ENCODE assay signal across 12 cellular contexts in genomic region chr1:1846386-1846918, GRCh38. TPM values are rescaled to one million over a fixed set of nuclear protein-coding genes. Genes with fewer than 3 reads are reported as not detected.
DNase-seq lines count a peak whose midpoint lies in the region; ATAC-seq and TF ChIP-seq lines count a peak whose summit lies in the region.
"Had no signal": no experiment of that assay in that cellular context is flagged by ENCODE, and none has a peak within 500 bp of the region (broad histone marks: within the 10 kb centered on the region; RNA-seq: fewer than 3 reads in every experiment).

No MANE protein-coding gene starts in this region.

- WGBS in gastroesophageal sphincter (ENCODE audit: low coverage in 1 of 2), 2 donors, result 93 to 95% methylated on average over 3 to 4 of the region's 5 CpGs

- no peak overlapping the region for H3K4me3 Mint-ChIP-seq in CD8-positive, alpha-beta T cell
- no peak overlapping the region for H3K4me3 Mint-ChIP-seq in stimulated activated effector memory CD8-positive, alpha-beta T cell treated with anti-CD3 and anti-CD28 coated beads, Interleukin-12 subunit alpha, Interleukin-12 subunit beta, amount 100 ng/mL, for 72 hours
- no peak overlapping the region for H3K4me3 Mint-ChIP-seq in activated naive CD4-positive, alpha-beta T cell treated with anti-CD3 and anti-CD28 coated beads, Interleukin-2, amount 10 ng/mL, durations not matched to agents 7 days and 5 days

- ATAC-seq in CD8-positive, alpha-beta T cell, result no peak
- ATAC-seq in stimulated activated effector memory CD8-positive, alpha-beta T cell treated with anti-CD3 and anti-CD28 coated beads, Interleukin-12 subunit alpha, Interleukin-12 subunit beta, amount 100 ng/mL, for 72 hours, result no peak
- no peak for ATAC-seq in gastroesophageal sphincter

- H3K27ac ChIP-seq in CD8-positive, alpha-beta T cell (ENCODE audit: low read depth, low read length), result no peak overlapping the region
- H3K27ac ChIP-seq in OCI-LY7 (ENCODE audit: low read depth, low read length, poor library complexity, severe bottlenecking) (peak overlapping the region; percentile 71), layer of hippocampus (ENCODE audit: low read depth, low read length) (peak overlapping the region; percentile 63), gastroesophageal sphincter (peak overlapping the region in 2 of 4 donors; percentile 31 to 65)
- H3K27ac ChIP-seq: epithelial cell of prostate had no signal

- H3K4me1 Mint-ChIP-seq in CD8-positive, alpha-beta T cell (ENCODE audit: low read depth), result peaks cover 70% of the 10 kb centered on the region
- H3K4me1 Mint-ChIP-seq in stimulated activated effector memory CD8-positive, alpha-beta T cell treated with anti-CD3 and anti-CD28 coated beads, Interleukin-12 subunit alpha, Interleukin-12 subunit beta, amount 100 ng/mL, for 72 hours, result peaks cover 74% of the 10 kb centered on the region
- peaks cover 19% of the 10 kb centered on the region for H3K4me1 Mint-ChIP-seq in activated naive CD4-positive, alpha-beta T cell treated with anti-CD3 and anti-CD28 coated beads, Interleukin-2, amount 10 ng/mL, durations not matched to agents 7 days and 5 days

- POLR2A ChIA-PET in CD8-positive, alpha-beta T cell (lab: Charles Lee), result interaction anchor here (1.3 kb wide), 1 partner anchor 62 kb away, joined by 3 read pairs; no protein-coding TSS in a partner anchor
- POLR2A ChIA-PET in OCI-LY7 (lab: Charles Lee), result interaction anchor here (0.5 to 1.4 kb wide), 4 partner anchors 10 to 51 kb away, joined by 3 to 4 read pairs (median 3); no protein-coding TSS in a partner anchor

- H3K4me1 ChIP-seq in CD8-positive, alpha-beta T cell (ENCODE audit: insufficient read depth, low read length), result peaks cover 29% of the 10 kb centered on the region
- peaks cover 92% of the 10 kb centered on the region for H3K4me1 ChIP-seq in OCI-LY7 (ENCODE audit: insufficient read depth, low read length, poor library complexity, severe bottlenecking)
- peaks cover 4 to 76% (median 36%) of the 10 kb centered on the region in 3 donors for H3K4me1 ChIP-seq in gastroesophageal sphincter

- H3K4me3 ChIP-seq in CD8-positive, alpha-beta T cell (ENCODE audit: low read depth, low read length), result no peak overlapping the region
- H3K4me3 ChIP-seq in OCI-LY7 (ENCODE audit: low read depth, low read length, poor library complexity, severe bottlenecking) (no peak overlapping the region), gastroesophageal sphincter (no peak overlapping the region)
- H3K4me3 ChIP-seq: uterus had no signal

- peak overlapping the region; percentile 30; the same call in 1 of the 2 replicates for H3K4me2 ChIP-seq in OCI-LY7 (ENCODE audit: low read length)

- BruUV-seq in OCI-LY7 (replicated peaks; lab: Mats Ljungman, UMichigan), result no TSS peak

- DNase-seq in CD8-positive, alpha-beta T cell, result no peak
- DNase-seq in OCI-LY7 (ENCODE audit: low spot score) (no peak), LoVo (ENCODE audit: low spot score) (no peak)
- DNase-seq in stimulated activated effector memory CD8-positive, alpha-beta T cell treated with anti-CD3 and anti-CD28 coated beads, Interleukin-12 subunit alpha, Interleukin-12 subunit beta, amount 100 ng/mL, for 72 hours (ENCODE audit: low spot score in 2 of 2), result no peak
- DNase-seq in activated naive CD4-positive, alpha-beta T cell treated with anti-CD3 and anti-CD28 coated beads, Interleukin-2, amount 10 ng/mL, durations not matched to agents 7 days and 5 days, result no peak
- DNase-seq: activated CD4-positive, CD25-positive, alpha-beta regulatory T cell treated with anti-CD3 and anti-CD28 coated beads, Interleukin-2, amount 50 U/mL, for 72 hours; NCI-H345; occipital lobe; uterus had no signal

- H4K20me1 ChIP-seq in OCI-LY7 (ENCODE audit: insufficient read depth, low read length), result peaks cover 7% of the 10 kb centered on the region; the same call in 1 of the 2 replicates

- H2AFZ ChIP-seq in OCI-LY7 (ENCODE audit: low read length), result no peak overlapping the region

- H3K9me3 Mint-ChIP-seq in CD8-positive, alpha-beta T cell, result no peaks in the 10 kb centered on the region
- no peaks in the 10 kb centered on the region for H3K9me3 Mint-ChIP-seq in stimulated activated effector memory CD8-positive, alpha-beta T cell treated with anti-CD3 and anti-CD28 coated beads, Interleukin-12 subunit alpha, Interleukin-12 subunit beta, amount 100 ng/mL, for 72 hours
- no peaks in the 10 kb centered on the region for H3K9me3 Mint-ChIP-seq in activated naive CD4-positive, alpha-beta T cell treated with anti-CD3 and anti-CD28 coated beads, Interleukin-2, amount 10 ng/mL, durations not matched to agents 7 days and 5 days

- H3K27ac Mint-ChIP-seq in CD8-positive, alpha-beta T cell, result peak overlapping the region; percentile 29
- H3K27ac Mint-ChIP-seq in stimulated activated effector memory CD8-positive, alpha-beta T cell treated with anti-CD3 and anti-CD28 coated beads, Interleukin-12 subunit alpha, Interleukin-12 subunit beta, amount 100 ng/mL, for 72 hours, result peak overlapping the region; percentile 61
- H3K27ac Mint-ChIP-seq in activated naive CD4-positive, alpha-beta T cell treated with anti-CD3 and anti-CD28 coated beads, Interleukin-2, amount 10 ng/mL, durations not matched to agents 7 days and 5 days, result no peak overlapping the region

- no peak for TF ChIP-seq EP300 in gastroesophageal sphincter (IDR thresholded peaks at IDR 0.05)

- TF ChIP-seq POLR2A in gastroesophageal sphincter (IDR thresholded peaks at IDR 0.05), result no peak

- H3K9me2 ChIP-seq in OCI-LY7 (ENCODE audit: insufficient read depth, low read length), result no peaks in the 10 kb centered on the region

- no peaks in the 10 kb centered on the region for H3K9me3 ChIP-seq in CD8-positive, alpha-beta T cell (ENCODE audit: low read length)
- H3K9me3 ChIP-seq in OCI-LY7 (ENCODE audit: low read length), result no peaks in the 10 kb centered on the region
- no peaks in the 10 kb centered on the region for H3K9me3 ChIP-seq in gastroesophageal sphincter
- H3K9me3 ChIP-seq: uterus had no signal

- CTCF ChIA-PET in CD8-positive, alpha-beta T cell (lab: Charles Lee), result interaction anchor here (1.0 to 1.7 kb wide), 3 partner anchors 15 to 61 kb away, joined by 3 to 4 read pairs (median 4); no protein-coding TSS in a partner anchor
- CTCF ChIA-PET in OCI-LY7 (lab: Charles Lee; ENCODE audit: unreplicated experiment), result no interaction called here
- CTCF ChIA-PET in activated naive CD4-positive, alpha-beta T cell treated with anti-CD3 and anti-CD28 coated beads, Interleukin-2, amount 10 ng/mL, durations not matched to agents 7 days and 5 days (lab: Charles Lee), result no interaction called here

- H3K36me3 ChIP-seq in CD8-positive, alpha-beta T cell (ENCODE audit: insufficient read depth, low read length), result peaks cover 5% of the 10 kb centered on the region
- H3K36me3 ChIP-seq in OCI-LY7 (ENCODE audit: insufficient read depth, low read length) (peaks cover 65% of the 10 kb centered on the region), gastroesophageal sphincter (no peaks in the 10 kb centered on the region)
- H3K36me3 ChIP-seq: uterus had no signal

- H3K27me3 ChIP-seq in CD8-positive, alpha-beta T cell (ENCODE audit: insufficient read depth, low read length), result no peaks in the 10 kb centered on the region
- H3K27me3 ChIP-seq in layer of hippocampus (ENCODE audit: control insufficient read depth, insufficient read depth, low read length) (no peaks in the 10 kb centered on the region), gastroesophageal sphincter (no peaks in the 10 kb centered on the region)
- H3K27me3 ChIP-seq: uterus had no signal

- peaks cover 94% of the 10 kb centered on the region for H3K79me2 ChIP-seq in OCI-LY7 (ENCODE audit: insufficient read depth, low read depth, low read length)

- TF ChIP-seq CTCF in CD8-positive, alpha-beta T cell (IDR thresholded peaks at IDR 0.05), result no peak
- TF ChIP-seq CTCF in OCI-LY7 (conservative IDR thresholded peaks at IDR 0.05; ENCODE audit: low read length), result no peak
- TF ChIP-seq CTCF in gastroesophageal sphincter (IDR thresholded peaks at IDR 0.05), result no peak

- intact Hi-C loops in CD8-positive, alpha-beta T cell (cut with DNase I, micrococcal nuclease), result no loop called here
- intact Hi-C loops in OCI-LY7 (cut with micrococcal nuclease; ENCODE audit: unreplicated experiment), result no loop called here

- H3K27me3 Mint-ChIP-seq in CD8-positive, alpha-beta T cell (ENCODE audit: low read depth), result no peaks in the 10 kb centered on the region
- H3K27me3 Mint-ChIP-seq in activated naive CD4-positive, alpha-beta T cell treated with anti-CD3 and anti-CD28 coated beads, Interleukin-2, amount 10 ng/mL, durations not matched to agents 7 days and 5 days, result no peaks in the 10 kb centered on the region

- peaks cover 22% of the 10 kb centered on the region for H3K36me3 Mint-ChIP-seq in CD8-positive, alpha-beta T cell
- H3K36me3 Mint-ChIP-seq in stimulated activated effector memory CD8-positive, alpha-beta T cell treated with anti-CD3 and anti-CD28 coated beads, Interleukin-12 subunit alpha, Interleukin-12 subunit beta, amount 100 ng/mL, for 72 hours, result peaks cover 70% of the 10 kb centered on the region
- H3K36me3 Mint-ChIP-seq in activated naive CD4-positive, alpha-beta T cell treated with anti-CD3 and anti-CD28 coated beads, Interleukin-2, amount 10 ng/mL, durations not matched to agents 7 days and 5 days, result peaks cover 20% of the 10 kb centered on the region

RNA-seq across cellular contexts. Expression of gene GNB1, which starts 44.4 kb away (rescaled TPM):
- total RNA-seq in CD8-positive, alpha-beta T cell, result 100 to 1,000 TPM; 145 to 147 TPM
- total RNA-seq in OCI-LY7 (2014; rRNA removed; shearing (Covaris generic)), result 86.9 and 101 TPM in 2 replicates
- 502 and 563 TPM in 2 replicates for total RNA-seq in OCI-LY7 (2022)
- total RNA-seq in gastroesophageal sphincter, result 100 to 1,000 TPM; 129 to 175 (median 136) TPM
